Comparison of ENCODE assay signal across 8 cellular contexts in the genomic region with DNA sequence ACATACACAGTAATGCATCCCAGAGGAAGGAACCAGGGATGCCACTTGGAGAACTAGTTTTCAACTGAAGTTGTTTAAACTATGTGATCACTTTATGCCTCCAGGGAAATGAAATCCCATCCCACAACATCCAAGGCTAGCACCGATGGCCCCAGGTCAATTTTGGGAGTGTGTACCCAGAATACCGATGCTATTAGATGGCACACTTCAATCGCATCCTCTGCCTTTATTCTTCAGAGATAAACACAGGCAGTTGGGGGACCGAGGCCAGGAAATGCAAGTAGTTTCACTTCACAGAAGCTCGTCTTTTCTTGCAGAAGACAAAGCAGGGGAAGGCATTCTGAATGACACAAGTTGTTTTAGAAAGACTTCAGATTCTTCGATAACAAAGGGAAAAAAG. TPM values are rescaled to one million over a fixed set of nuclear protein-coding genes. Genes with fewer than 3 reads are reported as not detected.
DNase-seq lines count a peak whose midpoint lies in the region; ATAC-seq lines count a peak whose summit lies in the region.

No MANE protein-coding gene starts in this region.

- peak overlapping the region; percentile 18; the same call in 1 of the 2 replicates for H3K4me3 ChIP-seq in GM08714 (ENCODE audit: low read length)

- intact Hi-C loops in activated T-helper 1 cell treated with anti-CD3 and anti-CD28 coated beads, Interleukin-12 subunit alpha, Interleukin-12 subunit beta, Interleukin-2, Interleukin-4 antibody, amounts not matched to agents 30 ng/mL and 10 ng/mL and 1 ng/mL, durations not matched to agents 14 hours and 24 hours and 36 hours (cut with micrococcal nuclease): loop anchor here (1.0 kb wide), 2 partner anchors 8 to 46 kb away; no protein-coding TSS in a partner anchor

- POLR2A ChIA-PET in naive thymus-derived CD8-positive, alpha-beta T cell (lab: Charles Lee): interaction anchor here (1.0 to 3.8 kb wide), 8 partner anchors 8 to 1130 kb away, joined by 3 to 35 read pairs (median 4); a partner anchor contains a TSS

- peaks cover 22% of the 10 kb centered on the region for H3K36me3 Mint-ChIP-seq in activated T-helper 1 cell treated with anti-CD3 and anti-CD28 coated beads, Interleukin-12 subunit alpha, Interleukin-12 subunit beta, Interleukin-2, Interleukin-4 antibody, amounts not matched to agents 30 ng/mL and 10 ng/mL and 1 ng/mL, durations not matched to agents 14 hours and 24 hours and 36 hours (ENCODE audit: low read depth)
- H3K36me3 Mint-ChIP-seq in naive thymus-derived CD8-positive, alpha-beta T cell: peaks cover 0 to 12% (median 0%) of the 10 kb centered on the region in 3 donors

- DNase-seq in activated T-helper 1 cell treated with anti-CD3 and anti-CD28 coated beads, Interleukin-12 subunit alpha, Interleukin-12 subunit beta, Interleukin-2, Interleukin-4 antibody, amounts not matched to agents 30 ng/mL and 10 ng/mL and 1 ng/mL, durations not matched to agents 14 hours and 24 hours and 36 hours (ENCODE audit: low spot score): peak; percentile 42
- peak in 9 of 10 donors; percentile 26 to 72 (median 50) for DNase-seq in naive thymus-derived CD8-positive, alpha-beta T cell
- no peak for DNase-seq in GM03348 (ENCODE audit: low spot score)

- H3K27me3 Mint-ChIP-seq in activated T-helper 1 cell treated with anti-CD3 and anti-CD28 coated beads, Interleukin-12 subunit alpha, Interleukin-12 subunit beta, Interleukin-2, Interleukin-4 antibody, amounts not matched to agents 30 ng/mL and 10 ng/mL and 1 ng/mL, durations not matched to agents 14 hours and 24 hours and 36 hours (ENCODE audit: insufficient read depth): no peaks in the 10 kb centered on the region
- no peaks in the 10 kb centered on the region for H3K27me3 Mint-ChIP-seq in naive thymus-derived CD8-positive, alpha-beta T cell

- H3K4me1 Mint-ChIP-seq in activated T-helper 1 cell treated with anti-CD3 and anti-CD28 coated beads, Interleukin-12 subunit alpha, Interleukin-12 subunit beta, Interleukin-2, Interleukin-4 antibody, amounts not matched to agents 30 ng/mL and 10 ng/mL and 1 ng/mL, durations not matched to agents 14 hours and 24 hours and 36 hours (ENCODE audit: low read depth): peaks cover 91% of the 10 kb centered on the region
- H3K4me1 Mint-ChIP-seq in naive thymus-derived CD8-positive, alpha-beta T cell: peaks cover 50 to 92% (median 91%) of the 10 kb centered on the region in 4 donors

- peak; percentile 45 for ATAC-seq in HG03095 (IDR thresholded peaks at IDR 0.05; ENCODE audit: unreplicated experiment)
- ATAC-seq in naive thymus-derived CD8-positive, alpha-beta T cell: peak; percentile 68 to 81
- ATAC-seq in HG02763 (IDR thresholded peaks at IDR 0.05; ENCODE audit: unreplicated experiment): no peak
- ATAC-seq in GM21786 (IDR thresholded peaks at IDR 0.05; ENCODE audit: unreplicated experiment): no peak
- no peak for ATAC-seq in GM21529 (IDR thresholded peaks at IDR 0.05; ENCODE audit: unreplicated experiment)

- no peaks in the 10 kb centered on the region for H3K9me3 Mint-ChIP-seq in activated T-helper 1 cell treated with anti-CD3 and anti-CD28 coated beads, Interleukin-12 subunit alpha, Interleukin-12 subunit beta, Interleukin-2, Interleukin-4 antibody, amounts not matched to agents 30 ng/mL and 10 ng/mL and 1 ng/mL, durations not matched to agents 14 hours and 24 hours and 36 hours
- no peaks in the 10 kb centered on the region for H3K9me3 Mint-ChIP-seq in naive thymus-derived CD8-positive, alpha-beta T cell

- H3K4me3 Mint-ChIP-seq in activated T-helper 1 cell treated with anti-CD3 and anti-CD28 coated beads, Interleukin-12 subunit alpha, Interleukin-12 subunit beta, Interleukin-2, Interleukin-4 antibody, amounts not matched to agents 30 ng/mL and 10 ng/mL and 1 ng/mL, durations not matched to agents 14 hours and 24 hours and 36 hours: peak overlapping the region; percentile 71
- peak overlapping the region; percentile 82 to 94 (median 90) for H3K4me3 Mint-ChIP-seq in naive thymus-derived CD8-positive, alpha-beta T cell

- peak overlapping the region; percentile 88 for H3K27ac Mint-ChIP-seq in activated T-helper 1 cell treated with anti-CD3 and anti-CD28 coated beads, Interleukin-12 subunit alpha, Interleukin-12 subunit beta, Interleukin-2, Interleukin-4 antibody, amounts not matched to agents 30 ng/mL and 10 ng/mL and 1 ng/mL, durations not matched to agents 14 hours and 24 hours and 36 hours
- H3K27ac Mint-ChIP-seq in naive thymus-derived CD8-positive, alpha-beta T cell: peak overlapping the region; percentile 92 to 99 (median 96)

RNA-seq across cellular contexts. Expression of a gene that starts 13.8 kb away (rescaled TPM):
- total RNA-seq in activated T-helper 1 cell treated with anti-CD3 and anti-CD28 coated beads, Interleukin-12 subunit alpha, Interleukin-12 subunit beta, Interleukin-2, Interleukin-4 antibody, amounts not matched to agents 30 ng/mL and 10 ng/mL and 1 ng/mL, durations not matched to agents 14 hours and 24 hours and 36 hours: 135 and 139 TPM in 2 replicates
- 100 to 1,000 TPM; 110 to 121 TPM for total RNA-seq in naive thymus-derived CD8-positive, alpha-beta T cell
- 10 to 100 TPM; 22.7 to 66.6 (median 37.3) TPM for polyA plus RNA-seq in naive thymus-derived CD8-positive, alpha-beta T cell

Comparison
In these comparisons a context has a peak if more than half of its experiments do, and no peak if none do; other contexts are left out.
1. ATAC-seq: peak in HG03095 (single experiment) and naive thymus-derived CD8-positive, alpha-beta T cell (2 of 2); none in HG02763 (single experiment), GM21786 (single experiment) and GM21529 (single experiment).